ENCODE assay signal across 17 cellular contexts in genomic region chr2:149572102-149572953, GRCh38. TPM values are rescaled to one million over a fixed set of nuclear protein-coding genes. Genes with fewer than 3 reads are reported as not detected.
A peak's percentile ranks its signal among the peaks of the same experiment; 100 is the strongest.
DNase-seq lines count a peak whose midpoint lies in the region; FAIRE-seq and TF ChIP-seq lines count a peak whose summit lies in the region.
"Had no signal": no experiment of that assay in that cellular context is flagged by ENCODE, and none has a peak within 500 bp of the region (broad histone marks: within the 10 kb centered on the region; RNA-seq: fewer than 3 reads in every experiment).

No MANE protein-coding gene starts in this region.

- H3K79me2 ChIP-seq in H1 (ENCODE audit: control insufficient read depth in 1 of 2, insufficient read depth in 2 of 2, low read length in 2 of 2) = no peaks in the 10 kb centered on the region

- H2BK5ac ChIP-seq in H1 (ENCODE audit: low read depth, low read length) = no peak overlapping the region

- H3K27me3 Mint-ChIP-seq in activated naive CD4-positive, alpha-beta T cell treated with anti-CD3 and anti-CD28 coated beads, Interleukin-2, amount 50 U/mL, for 24 hours = no peaks in the 10 kb centered on the region
- H3K27me3 Mint-ChIP-seq in activated naive CD4-positive, alpha-beta T cell treated with anti-CD3 and anti-CD28 coated beads for 36 hours (ENCODE audit: low read depth) = no peaks in the 10 kb centered on the region
- H3K27me3 Mint-ChIP-seq in activated T-helper 1 cell treated with anti-CD3 and anti-CD28 coated beads, Interleukin-12 subunit alpha, Interleukin-12 subunit beta, Interleukin-2, Interleukin-4 antibody, amounts not matched to agents 30 ng/mL and 10 ng/mL and 1 ng/mL, durations not matched to agents 14 hours and 24 hours and 36 hours (ENCODE audit: insufficient read depth) = no peaks in the 10 kb centered on the region
- H3K27me3 Mint-ChIP-seq: naive thymus-derived CD4-positive, alpha-beta T cell; stimulated activated memory B cell treated with anti-CD40 and anti-IgM and Interleukin-4, amounts not matched to agents 10 μg/mL and 1 μg/mL and 100 μg/mL, for 72 hours had no signal

- no peak overlapping the region for H2BK20ac ChIP-seq in H1 (ENCODE audit: low read length)

- TF ChIP-seq POLR2A in H1 (IDR thresholded peaks at IDR 0.05; ENCODE audit: control extremely low read depth in 1 of 2, low read depth in 2 of 2, low read length in 2 of 2) = no peak
- no peak for TF ChIP-seq POLR2A in transverse colon (IDR thresholded peaks at IDR 0.05)

- H3K56ac ChIP-seq in H1 (replicated peaks; ENCODE audit: insufficient read length, low read depth, low read length) = no peak overlapping the region

- H4K91ac ChIP-seq in H1 (replicated peaks; ENCODE audit: insufficient read length, low read length) = no peak overlapping the region

- H3K27ac ChIP-seq in H1 (ENCODE audit: low read depth, low read length) (no peak overlapping the region), mucosa of rectum (ENCODE audit: low read depth in 2 of 2, low read length in 2 of 2) (peak overlapping the region; percentile 78 to 79), transverse colon (peak overlapping the region; percentile 67 to 81 (median 74)), WERI-Rb-1 (no peak overlapping the region)
- H3K27ac ChIP-seq: vagina had no signal

- H3K4me3 ChIP-seq in H1 (ENCODE audit: extremely low read depth in 1 of 4, insufficient read depth in 2 of 4, low read depth in 3 of 4, low read length in 4 of 4) (no peak overlapping the region), mucosa of rectum (ENCODE audit: low read length in 2 of 2) (no peak overlapping the region), transverse colon (no peak overlapping the region), WERI-Rb-1 (ENCODE audit: low read depth, low read length) (no peak overlapping the region)
- H3K4me3 ChIP-seq: vagina had no signal

- no peak overlapping the region for H2AK5ac ChIP-seq in H1 (ENCODE audit: low read depth, low read length)

- peaks cover 14 to 84% (median 35%) of the 10 kb centered on the region in 4 experiments for H3K36me3 ChIP-seq in H1 (ENCODE audit: control insufficient read depth in 2 of 4, insufficient read depth in 4 of 4, low read length in 3 of 4)
- H3K36me3 ChIP-seq in mucosa of rectum (ENCODE audit: control insufficient read depth in 2 of 2, insufficient read depth in 2 of 2, low read length in 2 of 2) = peaks cover 46 to 51% of the 10 kb centered on the region in 2 donors
- H3K36me3 ChIP-seq in transverse colon = peaks cover 0 to 56% (median 22%) of the 10 kb centered on the region in 4 donors
- peaks cover 40% of the 10 kb centered on the region for H3K36me3 ChIP-seq in WERI-Rb-1

- CTCF ChIA-PET in activated naive CD4-positive, alpha-beta T cell treated with anti-CD3 and anti-CD28 coated beads for 36 hours (lab: Charles Lee) = interaction anchor here (0.5 to 1.6 kb wide), 6 partner anchors 11 to 1666 kb away, joined by 3 to 6 read pairs (median 4); no protein-coding TSS in a partner anchor
- CTCF ChIA-PET in H1 (lab: Charles Lee; ENCODE audit: partially characterized antibody) = interaction anchor here (0.6 to 1.6 kb wide), 11 partner anchors 10 to 1906 kb away, joined by 3 to 6 read pairs (median 3); no protein-coding TSS in a partner anchor

- H3K23me2 ChIP-seq in H1 (ENCODE audit: low read depth, low read length) = no peaks in the 10 kb centered on the region

- H2AFZ ChIP-seq in H1 (ENCODE audit: low read length) = no peak overlapping the region

- POLR2A ChIA-PET in H1 (lab: Charles Lee; ENCODE audit: partially characterized antibody) = no interaction called here

- H3K27ac Mint-ChIP-seq in activated naive CD4-positive, alpha-beta T cell treated with anti-CD3 and anti-CD28 coated beads, Interleukin-2, amount 50 U/mL, for 24 hours = peak overlapping the region; percentile 72
- no peak overlapping the region for H3K27ac Mint-ChIP-seq in activated naive CD4-positive, alpha-beta T cell treated with anti-CD3 and anti-CD28 coated beads for 36 hours
- H3K27ac Mint-ChIP-seq in activated T-helper 1 cell treated with anti-CD3 and anti-CD28 coated beads, Interleukin-12 subunit alpha, Interleukin-12 subunit beta, Interleukin-2, Interleukin-4 antibody, amounts not matched to agents 30 ng/mL and 10 ng/mL and 1 ng/mL, durations not matched to agents 14 hours and 24 hours and 36 hours = no peak overlapping the region
- H3K27ac Mint-ChIP-seq: stimulated activated memory B cell treated with anti-CD40 and anti-IgM and Interleukin-4, amounts not matched to agents 10 μg/mL and 1 μg/mL and 100 μg/mL, for 72 hours had no signal

- in situ Hi-C loops in transverse colon (cut with MboI; ENCODE audit: low pct_ligation_motif_present in 1 of 4, low pct_unique_long_range_greater_than_20kb in 1 of 4, low sequenced_read_pairs in 3 of 4) = loop anchor here in 1 of 4 donors (25.0 kb wide), 1 partner anchor 260 kb away; no protein-coding TSS in a partner anchor

- DNase-seq in activated naive CD4-positive, alpha-beta T cell treated with anti-CD3 and anti-CD28 coated beads for 36 hours = no peak
- DNase-seq in H1 (ENCODE audit: low read depth in 1 of 2, low spot score in 2 of 2) (no peak), transverse colon (no peak), HuH-7.5 (ENCODE audit: low spot score) (no peak), WERI-Rb-1 (no peak)
- no peak for DNase-seq in activated T-helper 1 cell treated with anti-CD3 and anti-CD28 coated beads, Interleukin-12 subunit alpha, Interleukin-12 subunit beta, Interleukin-2, Interleukin-4 antibody, amounts not matched to agents 30 ng/mL and 10 ng/mL and 1 ng/mL, durations not matched to agents 14 hours and 24 hours and 36 hours (ENCODE audit: low spot score)
- DNase-seq: ACHN; activated naive CD4-positive, alpha-beta T cell treated with anti-CD3 and anti-CD28 coated beads, Interleukin-2, amount 50 U/mL, for 16 hours; cerebellar nuclear complex; glutamatergic neuron; H7; naive thymus-derived CD4-positive, alpha-beta T cell had no signal

- H3K4ac ChIP-seq in H1 (replicated peaks; ENCODE audit: insufficient read length, low read depth, low read length) = no peak overlapping the region

- no peaks in the 10 kb centered on the region for H3K79me1 ChIP-seq in H1 (ENCODE audit: low read depth, low read length)

- no peak overlapping the region for H3K18ac ChIP-seq in H1 (ENCODE audit: extremely low read depth, low read length)

- intact Hi-C loops in activated naive CD4-positive, alpha-beta T cell treated with anti-CD3 and anti-CD28 coated beads for 36 hours (cut with micrococcal nuclease) = no loop called here
- intact Hi-C loops in transverse colon (cut with DNase I; ENCODE audit: low total_unique reads) = no loop called here
- intact Hi-C loops in activated T-helper 1 cell treated with anti-CD3 and anti-CD28 coated beads, Interleukin-12 subunit alpha, Interleukin-12 subunit beta, Interleukin-2, Interleukin-4 antibody, amounts not matched to agents 30 ng/mL and 10 ng/mL and 1 ng/mL, durations not matched to agents 14 hours and 24 hours and 36 hours (cut with micrococcal nuclease) = no loop called here

- no peak overlapping the region for H2BK12ac ChIP-seq in H1 (ENCODE audit: low read depth, low read length)

- peak; percentile 39 for FAIRE-seq in H1 (lab: Jason Lieb, UNC)
- FAIRE-seq: D721Med had no signal

- H2BK120ac ChIP-seq in H1 (replicated peaks; ENCODE audit: low read depth, low read length) = no peak overlapping the region

- 94% methylated on average over 6 of the region's 6 CpGs; no CpG with 5 or more reads in 1 of the 2 experiments for WGBS in H1 (ENCODE audit: extremely low coverage in 1 of 2, insufficient coverage in 1 of 2, insufficient read length in 1 of 2, insufficient replicate concordance in 2 of 2, low coverage in 1 of 2, low lambda C conversion rate in 2 of 2, missing lambda C conversion rate in 1 of 2), 2 experiments
- WGBS in transverse colon (ENCODE audit: low coverage in 1 of 2), 2 donors = 39 to 43% methylated on average over 5 to 6 of the region's 6 CpGs

- no peak overlapping the region for H3K4me3 Mint-ChIP-seq in activated naive CD4-positive, alpha-beta T cell treated with anti-CD3 and anti-CD28 coated beads, Interleukin-2, amount 50 U/mL, for 24 hours
- no peak overlapping the region for H3K4me3 Mint-ChIP-seq in activated naive CD4-positive, alpha-beta T cell treated with anti-CD3 and anti-CD28 coated beads for 36 hours
- H3K4me3 Mint-ChIP-seq in activated T-helper 1 cell treated with anti-CD3 and anti-CD28 coated beads, Interleukin-12 subunit alpha, Interleukin-12 subunit beta, Interleukin-2, Interleukin-4 antibody, amounts not matched to agents 30 ng/mL and 10 ng/mL and 1 ng/mL, durations not matched to agents 14 hours and 24 hours and 36 hours = no peak overlapping the region
- H3K4me3 Mint-ChIP-seq: naive thymus-derived CD4-positive, alpha-beta T cell; stimulated activated memory B cell treated with anti-CD40 and anti-IgM and Interleukin-4, amounts not matched to agents 10 μg/mL and 1 μg/mL and 100 μg/mL, for 72 hours had no signal

- no peak for TF ChIP-seq RAD21 in H1 (IDR thresholded peaks at IDR 0.05 in 1 of 2, conservative IDR thresholded peaks at IDR 0.05 in 1 of 2; ENCODE audit: low read depth in 2 of 2, low read length in 2 of 2)

- TF ChIP-seq EP300 in H1 (IDR thresholded peaks at IDR 0.05; ENCODE audit: borderline replicate concordance in 1 of 2, low read depth in 2 of 2, low read length in 2 of 2) (no peak), transverse colon (IDR thresholded peaks at IDR 0.05; ENCODE audit: low read depth) (no peak)

- no peaks in the 10 kb centered on the region for H3K9me3 Mint-ChIP-seq in activated naive CD4-positive, alpha-beta T cell treated with anti-CD3 and anti-CD28 coated beads, Interleukin-2, amount 50 U/mL, for 24 hours
- no peaks in the 10 kb centered on the region for H3K9me3 Mint-ChIP-seq in activated naive CD4-positive, alpha-beta T cell treated with anti-CD3 and anti-CD28 coated beads for 36 hours
- H3K9me3 Mint-ChIP-seq in activated T-helper 1 cell treated with anti-CD3 and anti-CD28 coated beads, Interleukin-12 subunit alpha, Interleukin-12 subunit beta, Interleukin-2, Interleukin-4 antibody, amounts not matched to agents 30 ng/mL and 10 ng/mL and 1 ng/mL, durations not matched to agents 14 hours and 24 hours and 36 hours = no peaks in the 10 kb centered on the region
- H3K9me3 Mint-ChIP-seq: naive thymus-derived CD4-positive, alpha-beta T cell; stimulated activated memory B cell treated with anti-CD40 and anti-IgM and Interleukin-4, amounts not matched to agents 10 μg/mL and 1 μg/mL and 100 μg/mL, for 72 hours had no signal

- H3K36me3 Mint-ChIP-seq in activated naive CD4-positive, alpha-beta T cell treated with anti-CD3 and anti-CD28 coated beads, Interleukin-2, amount 50 U/mL, for 24 hours = peaks cover 16% of the 10 kb centered on the region
- peaks cover 23% of the 10 kb centered on the region for H3K36me3 Mint-ChIP-seq in activated naive CD4-positive, alpha-beta T cell treated with anti-CD3 and anti-CD28 coated beads for 36 hours (ENCODE audit: low read depth)
- H3K36me3 Mint-ChIP-seq in activated T-helper 1 cell treated with anti-CD3 and anti-CD28 coated beads, Interleukin-12 subunit alpha, Interleukin-12 subunit beta, Interleukin-2, Interleukin-4 antibody, amounts not matched to agents 30 ng/mL and 10 ng/mL and 1 ng/mL, durations not matched to agents 14 hours and 24 hours and 36 hours (ENCODE audit: low read depth) = peaks cover 31% of the 10 kb centered on the region

- no peak overlapping the region for H4K5ac ChIP-seq in H1 (ENCODE audit: insufficient read length, low read depth, low read length)

- H3K9me3 ChIP-seq in H1 (ENCODE audit: insufficient read depth in 2 of 2, low read depth in 1 of 2, low read length in 1 of 2) (no peaks in the 10 kb centered on the region), mucosa of rectum (ENCODE audit: control insufficient read depth in 2 of 2, low read length in 2 of 2) (no peaks in the 10 kb centered on the region), transverse colon (no peaks in the 10 kb centered on the region), WERI-Rb-1 (ENCODE audit: severe bottlenecking) (no peaks in the 10 kb centered on the region)
- H3K9me3 ChIP-seq: vagina had no signal

- no peak overlapping the region for H3K4me2 ChIP-seq in H1 (ENCODE audit: insufficient read depth in 1 of 2, low read depth in 2 of 2, low read length in 2 of 2)

- no peaks in the 10 kb centered on the region for H3K27me3 ChIP-seq in H1 (replicated peaks in 1 of 4; ENCODE audit: control insufficient read depth in 3 of 4, extremely low read depth in 1 of 4, insufficient read depth in 3 of 4, low read length in 3 of 4)
- H3K27me3 ChIP-seq in mucosa of rectum (ENCODE audit: control insufficient read depth in 2 of 2, insufficient read depth in 2 of 2, low read length in 2 of 2) = no peaks in the 10 kb centered on the region
- no peaks in the 10 kb centered on the region for H3K27me3 ChIP-seq in transverse colon
- H3K27me3 ChIP-seq in WERI-Rb-1 (ENCODE audit: insufficient read depth, low read depth, severe bottlenecking) = no peaks in the 10 kb centered on the region
- H3K27me3 ChIP-seq: vagina had no signal

- TF ChIP-seq CTCF in H1 (IDR thresholded peaks at IDR 0.05; ENCODE audit: control extremely low read depth in 1 of 3, insufficient read depth in 1 of 3, low read depth in 1 of 3, low read length in 3 of 3) = no peak
- TF ChIP-seq CTCF in transverse colon (IDR thresholded peaks at IDR 0.05) = no peak
- TF ChIP-seq CTCF in WERI-Rb-1 (IDR thresholded peaks at IDR 0.05; ENCODE audit: low read depth, low read length) = no peak

- peaks cover 17% of the 10 kb centered on the region for H3K4me1 Mint-ChIP-seq in activated naive CD4-positive, alpha-beta T cell treated with anti-CD3 and anti-CD28 coated beads, Interleukin-2, amount 50 U/mL, for 24 hours
- peaks cover 5% of the 10 kb centered on the region for H3K4me1 Mint-ChIP-seq in activated naive CD4-positive, alpha-beta T cell treated with anti-CD3 and anti-CD28 coated beads for 36 hours (ENCODE audit: low read depth)
- H3K4me1 Mint-ChIP-seq in activated T-helper 1 cell treated with anti-CD3 and anti-CD28 coated beads, Interleukin-12 subunit alpha, Interleukin-12 subunit beta, Interleukin-2, Interleukin-4 antibody, amounts not matched to agents 30 ng/mL and 10 ng/mL and 1 ng/mL, durations not matched to agents 14 hours and 24 hours and 36 hours (ENCODE audit: low read depth) = no peaks in the 10 kb centered on the region

- no peak overlapping the region for H3K14ac ChIP-seq in H1 (ENCODE audit: insufficient read length)

- no peak overlapping the region for H4K8ac ChIP-seq in H1 (ENCODE audit: extremely low read depth, insufficient read depth, low read length)

- no peak overlapping the region for H2BK15ac ChIP-seq in H1 (ENCODE audit: low read length)

- H3K9ac ChIP-seq in H1 (replicated peaks in 1 of 4; ENCODE audit: extremely low read depth in 1 of 4, low read depth in 3 of 4, low read length in 3 of 4) = no peak overlapping the region
- H3K9ac ChIP-seq in mucosa of rectum (ENCODE audit: low read depth in 1 of 2, low read length in 2 of 2) = peak overlapping the region in 1 of 2 donors; percentile 58

- H3K4me1 ChIP-seq in H1 (replicated peaks in 1 of 4; ENCODE audit: control insufficient read depth in 3 of 4, insufficient read depth in 4 of 4, low read length in 3 of 4) = no peaks in the 10 kb centered on the region
- peaks cover 12 to 17% of the 10 kb centered on the region in 2 donors for H3K4me1 ChIP-seq in mucosa of rectum (ENCODE audit: control insufficient read depth in 2 of 2, insufficient read depth in 2 of 2, low read length in 2 of 2)
- H3K4me1 ChIP-seq in transverse colon = peaks cover 7 to 32% (median 18%) of the 10 kb centered on the region in 4 donors

- H3K23ac ChIP-seq in H1 (ENCODE audit: insufficient read length) = no peak overlapping the region

- H4K20me1 ChIP-seq in H1 (replicated peaks in 1 of 2; ENCODE audit: control insufficient read depth in 1 of 2, insufficient read depth in 2 of 2, low read length in 2 of 2) = peaks cover 0 to 1% of the 10 kb centered on the region in 2 experiments

RNA-seq across cellular contexts. Expression of gene MMADHC, which starts 15.2 kb away (rescaled TPM):
- total RNA-seq in activated naive CD4-positive, alpha-beta T cell treated with anti-CD3 and anti-CD28 coated beads for 36 hours = 100 to 1,000 TPM; 142 to 143 TPM
- total RNA-seq in H1 (2021; fragmentation: NEBNext Ultra II Directional; extraction: Animal tissue kit (Norgen Biotek cat#: 25700)) = 123 and 130 TPM in 2 replicates
- polyA plus RNA-seq in H1 (2011; rRNA removed) = 32.4 and 61.1 TPM in 2 replicates
- polyA plus RNA-seq in H1 (2011; cell fraction: cytosol; rRNA removed) = 82.2 TPM
- 27.1 TPM for polyA plus RNA-seq in H1 (2011; cell fraction: nucleus; rRNA removed)
- polyA plus RNA-seq in H1 (2012, experiment 1 of 2) = 87.5 to 131 TPM (median 98.6 TPM) in 4 replicates
- polyA plus RNA-seq in H1 (2012, experiment 2 of 2) = 36.1 TPM
- polyA plus RNA-seq in H1 (2013, experiment 1 of 2) = 70.9 TPM
- 73.9 TPM for polyA plus RNA-seq in H1 (2013, experiment 2 of 2)
- 97.3 and 125 TPM in 2 replicates for polyA minus RNA-seq in H1 (2011; rRNA and poly(A)+ RNA removed)
- polyA minus RNA-seq in H1 (2011; cell fraction: cytosol; rRNA and poly(A)+ RNA removed) = 50.3 TPM
- polyA minus RNA-seq in H1 (2011; cell fraction: nucleus; rRNA and poly(A)+ RNA removed) = 39.3 TPM
- 10 to 100 TPM in 3 of 4 donors, 1 to 10 TPM in 1; 7.8 to 91.6 (median 44.5) TPM for total RNA-seq in transverse colon
- 127 and 129 TPM in 2 replicates for total RNA-seq in activated T-helper 1 cell treated with anti-CD3 and anti-CD28 coated beads, Interleukin-12 subunit alpha, Interleukin-12 subunit beta, Interleukin-2, Interleukin-4 antibody, amounts not matched to agents 30 ng/mL and 10 ng/mL and 1 ng/mL, durations not matched to agents 14 hours and 24 hours and 36 hours

Comparison
In these comparisons a context has a peak if more than half of its experiments do, and no peak if none do; other contexts are left out.
1. H3K27ac ChIP-seq: peak in mucosa of rectum (2 of 2) and transverse colon (4 of 4); none in H1 (single experiment) and WERI-Rb-1 (single experiment).